In the genomic region with DNA sequence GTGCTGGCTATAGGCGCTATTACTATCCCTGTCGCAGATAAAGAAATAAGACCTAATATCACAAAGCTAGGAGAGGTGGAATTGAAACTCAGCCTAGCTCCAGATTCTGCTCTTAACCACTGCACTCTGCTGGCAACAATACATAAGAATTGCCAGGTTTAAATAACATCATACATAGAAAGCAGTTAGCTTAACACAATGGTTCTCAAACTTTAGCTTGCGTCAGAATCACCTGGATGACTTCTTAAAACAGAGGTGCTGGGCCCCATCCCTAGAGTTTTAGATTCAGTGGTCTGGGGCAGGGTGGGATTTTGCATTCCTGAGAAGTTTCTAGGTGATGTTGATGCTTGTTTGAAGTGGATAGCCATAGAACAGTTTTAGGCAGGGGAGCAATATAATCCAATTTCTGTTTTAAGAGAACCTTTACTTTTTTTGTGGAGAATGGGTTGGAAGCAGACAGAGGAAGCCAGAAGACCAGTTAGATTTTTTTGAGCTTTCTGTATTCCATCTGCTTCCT, we compare ENCODE assay signal across 13 cellular contexts. TPM values are rescaled to one million over a fixed set of nuclear protein-coding genes. Genes with fewer than 3 reads are reported as not detected.
A peak's percentile ranks its signal among the peaks of the same experiment; 100 is the strongest.
DNase-seq lines count a peak whose midpoint lies in the region; ATAC-seq and TF ChIP-seq lines count a peak whose summit lies in the region.
"Had no signal": no experiment of that assay in that cellular context is flagged by ENCODE, and none has a peak within 500 bp of the region (broad histone marks: within the 10 kb centered on the region; RNA-seq: fewer than 3 reads in every experiment).

No MANE protein-coding gene starts in this region.

- H3K9me3 ChIP-seq in heart right ventricle (no peaks in the 10 kb centered on the region), upper lobe of right lung (no peaks in the 10 kb centered on the region), uterus (no peaks in the 10 kb centered on the region)
- H3K9me3 ChIP-seq: body of pancreas had no signal

- no peak for TF ChIP-seq CTCF in heart right ventricle (IDR thresholded peaks at IDR 0.05)
- TF ChIP-seq CTCF in upper lobe of right lung (IDR thresholded peaks at IDR 0.05) = no peak
- no peak for TF ChIP-seq CTCF in uterus (IDR thresholded peaks at IDR 0.05)

- peaks cover 10% of the 10 kb centered on the region for H3K36me3 Mint-ChIP-seq in activated CD4-positive, alpha-beta memory T cell treated with anti-CD3 and anti-CD28 coated beads for 36 hours
- peaks cover 0 to 13% (median 4%) of the 10 kb centered on the region in 3 donors for H3K36me3 Mint-ChIP-seq in immature natural killer cell

- no peaks in the 10 kb centered on the region for H3K9me3 Mint-ChIP-seq in activated CD4-positive, alpha-beta memory T cell treated with anti-CD3 and anti-CD28 coated beads for 36 hours
- H3K9me3 Mint-ChIP-seq in immature natural killer cell = no peaks in the 10 kb centered on the region

- H3K4me1 Mint-ChIP-seq in activated CD4-positive, alpha-beta memory T cell treated with anti-CD3 and anti-CD28 coated beads for 36 hours (ENCODE audit: low read depth) = peaks cover 26% of the 10 kb centered on the region
- H3K4me1 Mint-ChIP-seq in immature natural killer cell = peaks cover 26 to 30% of the 10 kb centered on the region in 2 donors

- CTCF ChIA-PET in activated CD4-positive, alpha-beta memory T cell treated with anti-CD3 and anti-CD28 coated beads for 36 hours (lab: Charles Lee) = interaction anchor here (0.5 to 3.0 kb wide), 3 partner anchors 18 to 136 kb away, joined by 3 to 20 read pairs (median 3); no protein-coding TSS in a partner anchor

- intact Hi-C loops in heart right ventricle (cut with DNase I) = no loop called here
- intact Hi-C loops in Right ventricle myocardium superior (cut with DNase I) = no loop called here
- intact Hi-C loops in activated CD4-positive, alpha-beta memory T cell treated with anti-CD3 and anti-CD28 coated beads for 36 hours (cut with micrococcal nuclease) = loop anchor here (2.0 kb wide), 1 partner anchor 48 kb away; a partner anchor contains a TSS
- intact Hi-C loops in upper lobe of right lung (cut with DNase I) = no loop called here
- intact Hi-C loops in uterus (cut with DNase I; ENCODE audit: low total_unique reads) = no loop called here

- POLR2A ChIA-PET in activated CD4-positive, alpha-beta memory T cell treated with anti-CD3 and anti-CD28 coated beads for 36 hours (lab: Charles Lee) = interaction anchor here (0.6 to 0.8 kb wide), 3 partner anchors 25 to 503 kb away, joined by 3 read pairs; no protein-coding TSS in a partner anchor

- peaks cover 2% of the 10 kb centered on the region for H3K27me3 Mint-ChIP-seq in activated CD4-positive, alpha-beta memory T cell treated with anti-CD3 and anti-CD28 coated beads for 36 hours
- peaks cover 1 to 6% (median 5%) of the 10 kb centered on the region in 3 donors for H3K27me3 Mint-ChIP-seq in immature natural killer cell (ENCODE audit: low read depth in 3 of 3)

- TF ChIP-seq POLR2A in uterus (IDR thresholded peaks at IDR 0.05) = no peak

- H3K4me1 ChIP-seq in heart right ventricle = peaks cover 16 to 58% (median 51%) of the 10 kb centered on the region in 9 donors
- H3K4me1 ChIP-seq in upper lobe of right lung = peaks cover 8% of the 10 kb centered on the region
- peaks cover 4 to 5% of the 10 kb centered on the region in 2 donors for H3K4me1 ChIP-seq in uterus

- peak overlapping the region in 8 of 10 donors; percentile 84 to 91 (median 88) for H3K27ac ChIP-seq in heart right ventricle
- H3K27ac ChIP-seq in upper lobe of right lung = no peak overlapping the region
- no peak overlapping the region for H3K27ac ChIP-seq in uterus

- no peak overlapping the region for H3K27ac Mint-ChIP-seq in activated CD4-positive, alpha-beta memory T cell treated with anti-CD3 and anti-CD28 coated beads for 36 hours
- H3K27ac Mint-ChIP-seq in immature natural killer cell = peak overlapping the region in 1 of 6 donors; percentile 12

- no peak for ATAC-seq in heart right ventricle
- no peak for ATAC-seq in Right ventricle myocardium superior (ENCODE audit: poor library complexity)
- ATAC-seq in upper lobe of right lung = no peak

- peaks cover 0 to 29% (median 0%) of the 10 kb centered on the region in 9 donors for H3K36me3 ChIP-seq in heart right ventricle
- H3K36me3 ChIP-seq in upper lobe of right lung = peaks cover 13% of the 10 kb centered on the region
- H3K36me3 ChIP-seq in uterus = no peaks in the 10 kb centered on the region
- peaks cover 1% of the 10 kb centered on the region for H3K36me3 ChIP-seq in H7 (replicated peaks; ENCODE audit: control insufficient read depth, insufficient read depth, low read length)

- H3K27me3 ChIP-seq in heart right ventricle (no peaks in the 10 kb centered on the region), upper lobe of right lung (no peaks in the 10 kb centered on the region), uterus (no peaks in the 10 kb centered on the region), H7 (ENCODE audit: control insufficient read depth, insufficient read depth, low read length) (peaks cover 3% of the 10 kb centered on the region; the same call in 1 of the 2 replicates)
- H3K27me3 ChIP-seq: body of pancreas had no signal

- no peak for DNase-seq in heart right ventricle
- no peak for DNase-seq in Right ventricle myocardium superior
- DNase-seq in activated CD4-positive, alpha-beta memory T cell treated with anti-CD3 and anti-CD28 coated beads for 36 hours = no peak
- DNase-seq in immature natural killer cell = no peak
- DNase-seq in upper lobe of right lung = no peak
- DNase-seq in uterus = no peak
- no peak for DNase-seq in stimulated activated CD4-positive, alpha-beta T cell treated with anti-CD3 and anti-CD28 coated beads, Interleukin-4, amount 100 ng/mL, for 24 hours
- no peak for DNase-seq in H7
- DNase-seq: body of pancreas; kidney glomerular epithelial cell; stimulated activated CD4-positive, alpha-beta T cell treated with anti-CD3 and anti-CD28 coated beads, Interleukin-2, amount 100 ng/mL, for 24 hours had no signal

- 62 to 64% methylated on average over 3 of the region's 3 CpGs for WGBS in heart right ventricle, 2 donors

- H3K4me3 Mint-ChIP-seq in activated CD4-positive, alpha-beta memory T cell treated with anti-CD3 and anti-CD28 coated beads for 36 hours = peak overlapping the region; percentile 82
- H3K4me3 Mint-ChIP-seq in immature natural killer cell = peak overlapping the region in 4 of 5 donors; percentile 58 to 83 (median 77)

- peak overlapping the region in 9 of 10 donors; percentile 50 to 95 (median 79) for H3K4me3 ChIP-seq in heart right ventricle
- H3K4me3 ChIP-seq in upper lobe of right lung = peak overlapping the region; percentile 84
- H3K4me3 ChIP-seq in uterus = no peak overlapping the region
- no peak overlapping the region for H3K4me3 ChIP-seq in H7 (ENCODE audit: insufficient read depth, low read depth, low read length)

RNA-seq across cellular contexts. Expression of a gene that starts 1.1 kb away (rescaled TPM):
- 100 to 1,000 TPM; 125 to 164 (median 147) TPM for total RNA-seq in heart right ventricle
- polyA plus RNA-seq in heart right ventricle = 100 to 1,000 TPM in 1 of 2 donors, 10 to 100 TPM in 1; 74.3 to 132 TPM
- 110 TPM for total RNA-seq in Right ventricle myocardium superior
- total RNA-seq in activated CD4-positive, alpha-beta memory T cell treated with anti-CD3 and anti-CD28 coated beads for 36 hours = 10 to 100 TPM; 43.6 to 44.1 TPM
- polyA plus RNA-seq in immature natural killer cell = 10 to 100 TPM; 33.7 to 36.3 (median 35.7) TPM
- 63.0 TPM for total RNA-seq in upper lobe of right lung
- 10 to 100 TPM in 3 of 4 donors, 1 to 10 TPM in 1; 5.6 to 67.2 (median 31.8) TPM for total RNA-seq in uterus
- 87.1 and 95.2 TPM in 2 replicates for total RNA-seq in H7 (2014; rRNA removed; shearing (Covaris generic))

RNA-seq across cellular contexts. Expression of a gene that starts 3.8 kb away (rescaled TPM):
- 10 to 100 TPM in 3 of 10 donors, 1 to 10 TPM in 7; 5.5 to 13.5 (median 8.0) TPM for total RNA-seq in heart right ventricle
- polyA plus RNA-seq in heart right ventricle = 1 to 10 TPM; 6.4 to 7.3 TPM
- total RNA-seq in Right ventricle myocardium superior = 4.8 TPM
- total RNA-seq in activated CD4-positive, alpha-beta memory T cell treated with anti-CD3 and anti-CD28 coated beads for 36 hours = under 1 TPM; 0.21 to 0.27 TPM
- polyA plus RNA-seq in immature natural killer cell = under 1 TPM in 1 of 3 donors, not detected in 2; 0.10 TPM
- 2.7 TPM for total RNA-seq in upper lobe of right lung
- 10 to 100 TPM in 1 of 4 donors, 1 to 10 TPM in 3; 4.1 to 19.8 (median 5.9) TPM for total RNA-seq in uterus
- total RNA-seq in H7 (2014; rRNA removed; shearing (Covaris generic)) = 3.6 and 4.5 TPM in 2 replicates
- total RNA-seq: Daoy had no signal

RNA-seq across cellular contexts. Expression of a gene that starts 23.0 kb away (rescaled TPM):
- total RNA-seq in heart right ventricle (not detected), Right ventricle myocardium superior (not detected), upper lobe of right lung (not detected), uterus (not detected)
- polyA plus RNA-seq in heart right ventricle (not detected), immature natural killer cell (not detected)
- not detected for total RNA-seq in activated CD4-positive, alpha-beta memory T cell treated with anti-CD3 and anti-CD28 coated beads for 36 hours
- not detected in 2 replicates for total RNA-seq in H7 (2014; rRNA removed; shearing (Covaris generic))
- total RNA-seq: body of pancreas; Daoy; T-helper 2 cell treated with Interferon-gamma antibody and Interleukin-4, amounts not matched to agents 100 ng/mL and 5 ng/mL, for 36 hours had no signal

RNA-seq across cellular contexts. Expression of a gene that starts 24.4 kb away (rescaled TPM):
- 1 to 10 TPM in 9 of 10 donors, under 1 TPM in 1; 0.80 to 2.3 (median 1.7) TPM for total RNA-seq in heart right ventricle
- polyA plus RNA-seq in heart right ventricle = 1 to 10 TPM; 1.3 to 5.3 TPM
- 0.75 TPM for total RNA-seq in Right ventricle myocardium superior
- under 1 TPM; 0.53 to 0.83 TPM for total RNA-seq in activated CD4-positive, alpha-beta memory T cell treated with anti-CD3 and anti-CD28 coated beads for 36 hours
- polyA plus RNA-seq in immature natural killer cell = not detected
- total RNA-seq in upper lobe of right lung = 6.9 TPM
- total RNA-seq in uterus = 10 to 100 TPM in 3 of 4 donors, 1 to 10 TPM in 1; 4.1 to 62.8 (median 29.1) TPM
- not detected in 2 replicates for total RNA-seq in H7 (2014; rRNA removed; shearing (Covaris generic))
- total RNA-seq: Daoy; T-helper 2 cell treated with Interferon-gamma antibody and Interleukin-4, amounts not matched to agents 100 ng/mL and 5 ng/mL, for 36 hours had no signal

RNA-seq across cellular contexts. Expression of a gene that starts 48.3 kb away (rescaled TPM):
- total RNA-seq in heart right ventricle = 1 to 10 TPM in 3 of 10 donors, under 1 TPM in 6, not detected in 1; 0.42 to 2.8 (median 0.68) TPM
- 1 to 10 TPM in 1 of 2 donors, under 1 TPM in 1; 0.35 to 1.0 TPM for polyA plus RNA-seq in heart right ventricle
- 0.48 TPM for total RNA-seq in Right ventricle myocardium superior
- total RNA-seq in activated CD4-positive, alpha-beta memory T cell treated with anti-CD3 and anti-CD28 coated beads for 36 hours = 10 to 100 TPM; 64.9 to 65.0 TPM
- polyA plus RNA-seq in immature natural killer cell = under 1 TPM in 2 of 3 donors, not detected in 1; 0.51 to 0.90 TPM
- total RNA-seq in upper lobe of right lung = 1.0 TPM
- 1 to 10 TPM in 2 of 4 donors, not detected in 2; 1.2 to 7.3 TPM for total RNA-seq in uterus
- 42.2 and 46.7 TPM in 2 replicates for total RNA-seq in H7 (2014; rRNA removed; shearing (Covaris generic))

Comparison
In these comparisons a context has a peak if more than half of its experiments do, and no peak if none do; other contexts are left out.
1. H3K27ac ChIP-seq: peak in heart right ventricle (8 of 10); none in upper lobe of right lung (single experiment) and uterus (0 of 2).
2. H3K4me3 ChIP-seq: peak in heart right ventricle (9 of 10) and upper lobe of right lung (single experiment); none in uterus (0 of 2) and H7 (single experiment).